ENCODE assay signal across 12 cellular contexts in genomic region chr11:121471167-121471566, GRCh38.
"Had no signal": no experiment of that assay in that cellular context is flagged by ENCODE, and none has a peak within 500 bp of the region (broad histone marks: within the 10 kb centered on the region; RNA-seq: fewer than 3 reads in every experiment).

No MANE protein-coding gene starts in this region.

- H3K27ac Mint-ChIP-seq: activated T-helper 17 cell treated with anti-CD3 and anti-CD28 coated beads, Interleukin-2, amount 50 U/mL, for 72 hours had no signal

- H2AFZ ChIP-seq: hepatocyte had no signal

- H3K27me3 Mint-ChIP-seq: activated T-helper 17 cell treated with anti-CD3 and anti-CD28 coated beads, Interleukin-2, amount 50 U/mL, for 72 hours had no signal

- H3K9me3 ChIP-seq: lower lobe of right lung, transverse colon had no signal

- ATAC-seq: activated T-helper 17 cell treated with anti-CD3 and anti-CD28 coated beads, Interleukin-2, amount 50 U/mL, for 72 hours; lower lobe of right lung; SK-N-SH treated with all-trans-retinoic acid at 6 μM for 48 hours had no signal

- H3K4me2 ChIP-seq: hepatocyte had no signal

- H3K36me3 ChIP-seq: transverse colon had no signal

- DNase-seq: activated CD4-positive, CD25-positive, alpha-beta regulatory T cell treated with anti-CD3 and anti-CD28 coated beads, Interleukin-2, amount 50 U/mL, for 72 hours; erythroblast; lower lobe of right lung; midbrain; posterior cingulate gyrus; stimulated activated CD4-positive, alpha-beta T cell treated with anti-CD3 and anti-CD28 coated beads, Interleukin-4, amount 100 ng/mL, for 4 hours; transverse colon had no signal

- H3K4me3 ChIP-seq: coronary artery, hepatocyte, lower lobe of right lung, skin epidermis, transverse colon had no signal

- H3K9me3 Mint-ChIP-seq: activated T-helper 17 cell treated with anti-CD3 and anti-CD28 coated beads, Interleukin-2, amount 50 U/mL, for 72 hours had no signal

- H3K27me3 ChIP-seq: hepatocyte, transverse colon had no signal

- H3K27ac ChIP-seq: coronary artery, hepatocyte, lower lobe of right lung, skin epidermis, transverse colon had no signal
